In the genomic region with DNA sequence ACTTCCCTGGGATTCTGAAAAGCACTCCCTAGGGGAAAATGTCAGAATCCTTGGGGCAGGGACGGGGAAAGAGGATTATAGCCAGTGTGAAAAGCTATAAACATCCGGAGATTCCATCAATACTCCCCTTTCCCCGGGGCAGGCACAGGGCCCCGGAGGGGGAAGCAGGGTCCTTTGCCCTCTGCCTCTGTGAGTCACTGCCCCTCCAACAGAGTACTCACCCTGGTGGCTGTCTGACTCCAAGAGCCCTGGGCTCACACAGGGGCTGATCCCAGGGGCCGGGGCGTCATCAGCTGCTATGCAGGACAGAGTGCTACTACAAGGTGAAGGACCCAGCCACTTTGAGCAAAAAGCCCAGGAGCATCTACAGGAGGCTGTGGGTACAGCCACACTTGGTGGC, we compare ENCODE assay signal across 1 cellular context.
TF ChIP-seq lines count a peak whose summit lies in the region.

No MANE protein-coding gene starts in this region.

TF ChIP-seq in K562, 482 proteins besides CTCF, POLR2A, EP300 and RAD21:
- TF ChIP-seq NUFIP1 (IDR thresholded peaks at IDR 0.05; ENCODE audit: partially characterized antibody) (no peak), RFX5 (IDR thresholded peaks at IDR 0.05; ENCODE audit: low read depth, low read length) (peak; percentile 57)
